8 cellular contexts compared by ENCODE assay signal in genomic region chrX:275476-275966, GRCh38. TPM values are rescaled to one million over a fixed set of nuclear protein-coding genes. Genes with fewer than 3 reads are reported as not detected.
DNase-seq lines count a peak whose midpoint lies in the region; ATAC-seq and TF ChIP-seq lines count a peak whose summit lies in the region.

No MANE protein-coding gene starts in this region.

- POLR2A ChIA-PET in WTC11 (lab: Charles Lee), result no interaction called here

- H3K9me3 ChIP-seq in left lung, result no peaks in the 10 kb centered on the region
- no peaks in the 10 kb centered on the region for H3K9me3 ChIP-seq in upper lobe of right lung

- TF ChIP-seq CTCF in WTC11 (IDR thresholded peaks at IDR 0.05) (no peak), left lung (IDR thresholded peaks at IDR 0.05) (no peak), upper lobe of right lung (IDR thresholded peaks at IDR 0.05) (no peak)

- H3K36me3 ChIP-seq in left lung (no peaks in the 10 kb centered on the region), upper lobe of right lung (no peaks in the 10 kb centered on the region)

- intact Hi-C loops in left lung (cut with DNase I) (no loop called here), upper lobe of right lung (cut with DNase I) (no loop called here)

- peak overlapping the region; percentile 61 for H3K4me3 Mint-ChIP-seq in activated naive CD4-positive, alpha-beta T cell treated with anti-CD3 and anti-CD28 coated beads, Interleukin-2, amount 50 U/mL, for 24 hours
- peak overlapping the region; percentile 74 for H3K4me3 Mint-ChIP-seq in WTC11

- H3K27ac Mint-ChIP-seq in activated naive CD4-positive, alpha-beta T cell treated with anti-CD3 and anti-CD28 coated beads, Interleukin-2, amount 50 U/mL, for 24 hours, result no peak overlapping the region
- no peak overlapping the region for H3K27ac Mint-ChIP-seq in WTC11

- peak overlapping the region in 1 of 2 donors; percentile 70 for H3K27ac ChIP-seq in left lung
- peak overlapping the region; percentile 71 for H3K27ac ChIP-seq in upper lobe of right lung
- no peak overlapping the region for H3K27ac ChIP-seq in caudate nucleus (ENCODE audit: low read depth, low read length)

- H3K4me1 ChIP-seq in left lung (peaks cover 8 to 15% of the 10 kb centered on the region in 2 donors), upper lobe of right lung (peaks cover 11% of the 10 kb centered on the region)

- H3K27me3 Mint-ChIP-seq in activated naive CD4-positive, alpha-beta T cell treated with anti-CD3 and anti-CD28 coated beads, Interleukin-2, amount 50 U/mL, for 24 hours, result no peaks in the 10 kb centered on the region
- H3K27me3 Mint-ChIP-seq in WTC11 (ENCODE audit: low read depth), result no peaks in the 10 kb centered on the region

- CTCF ChIA-PET in WTC11 (lab: Charles Lee), result no interaction called here

- H3K27me3 ChIP-seq in left lung (no peaks in the 10 kb centered on the region), upper lobe of right lung (no peaks in the 10 kb centered on the region)

- no peak for DNase-seq in activated naive CD4-positive, alpha-beta T cell treated with anti-CD3 and anti-CD28 coated beads, Interleukin-2, amount 50 U/mL, for 16 hours
- no peak for DNase-seq in WTC11 (ENCODE audit: low spot score)
- peak in 1 of 2 donors; percentile 78 for DNase-seq in left lung
- peak; percentile 73 for DNase-seq in upper lobe of right lung
- DNase-seq in caudate nucleus (lab: John Stamatoyannopoulos, UW), result no peak
- no peak for DNase-seq in GOT3 (lab: John Stamatoyannopoulos, UW)

- peak overlapping the region; percentile 47 to 66 for H3K4me3 ChIP-seq in left lung
- H3K4me3 ChIP-seq in upper lobe of right lung, result peak overlapping the region; percentile 80

- ATAC-seq in WTC11 (peak; percentile 13), left lung (peak; percentile 8), upper lobe of right lung (peak; percentile 15), HG03439 (IDR thresholded peaks at IDR 0.05; ENCODE audit: unreplicated experiment) (no peak)

- H3K9me3 Mint-ChIP-seq in activated naive CD4-positive, alpha-beta T cell treated with anti-CD3 and anti-CD28 coated beads, Interleukin-2, amount 50 U/mL, for 24 hours, result no peaks in the 10 kb centered on the region
- no peaks in the 10 kb centered on the region for H3K9me3 Mint-ChIP-seq in WTC11

- H3K4me1 Mint-ChIP-seq in activated naive CD4-positive, alpha-beta T cell treated with anti-CD3 and anti-CD28 coated beads, Interleukin-2, amount 50 U/mL, for 24 hours, result peaks cover 16% of the 10 kb centered on the region
- H3K4me1 Mint-ChIP-seq in WTC11, result peaks cover 22% of the 10 kb centered on the region

- H3K36me3 Mint-ChIP-seq in activated naive CD4-positive, alpha-beta T cell treated with anti-CD3 and anti-CD28 coated beads, Interleukin-2, amount 50 U/mL, for 24 hours, result no peaks in the 10 kb centered on the region
- H3K36me3 Mint-ChIP-seq in WTC11, result peaks cover 11% of the 10 kb centered on the region

TF ChIP-seq in WTC11, 78 proteins besides CTCF, POLR2A, EP300 and RAD21 (continues in another document):
- TF ChIP-seq ZNF425 (CRISPR knock-in tag; conservative IDR thresholded peaks at IDR 0.05) (no peak), HMGXB4 (CRISPR knock-in tag; IDR thresholded peaks at IDR 0.05) (no peak), EMX1 (CRISPR knock-in tag; IDR thresholded peaks at IDR 0.05) (no peak), FOXP4 (CRISPR knock-in tag; IDR thresholded peaks at IDR 0.05) (no peak), IRF2 (CRISPR knock-in tag; IDR thresholded peaks at IDR 0.05; ENCODE audit: borderline replicate concordance, low read depth) (no peak), ZNF138 (CRISPR knock-in tag; conservative IDR thresholded peaks at IDR 0.05) (no peak), ZNF263 (CRISPR knock-in tag; IDR thresholded peaks at IDR 0.05; ENCODE audit: low read depth) (no peak), CDX4 (CRISPR knock-in tag; IDR thresholded peaks at IDR 0.05; ENCODE audit: borderline replicate concordance) (no peak), SMAD3 (CRISPR knock-in tag; IDR thresholded peaks at IDR 0.05; ENCODE audit: borderline replicate concordance) (no peak), AFF4 (CRISPR knock-in tag; IDR thresholded peaks at IDR 0.05; ENCODE audit: borderline replicate concordance) (no peak), SP1 (CRISPR knock-in tag; conservative IDR thresholded peaks at IDR 0.05) (no peak), GTF2I (CRISPR knock-in tag; conservative IDR thresholded peaks at IDR 0.05) (no peak)

RNA-seq across cellular contexts. Expression of gene PLCXD1, which starts 5.7 kb away (rescaled TPM):
- total RNA-seq in WTC11 (2021), result 131 to 155 TPM (median 150 TPM) in 3 replicates
- total RNA-seq in left lung, result 10 to 100 TPM; 17.0 to 17.8 TPM
- 34.4 TPM for total RNA-seq in upper lobe of right lung

RNA-seq across cellular contexts. Expression of gene GTPBP6, which starts 43.1 kb away (rescaled TPM):
- total RNA-seq in WTC11 (2021) (63.9 to 68.5 TPM (median 67.9 TPM) in 3 replicates), left lung (10 to 100 TPM; 41.0 to 57.8 TPM), upper lobe of right lung (55.1 TPM)
